ENCODE assay signal across 19 cellular contexts in genomic region chr7:65387893-65388292, GRCh38.
"Had no signal": no experiment of that assay in that cellular context is flagged by ENCODE, and none has a peak within 500 bp of the region (broad histone marks: within the 10 kb centered on the region; RNA-seq: fewer than 3 reads in every experiment).

No MANE protein-coding gene starts in this region.

- H3K27me3 ChIP-seq: adrenal gland, cardiac muscle cell, colonic mucosa, neutrophil, tibial artery, uterus had no signal

- H3K9ac ChIP-seq: parathyroid adenoma had no signal

- H3K4me3 Mint-ChIP-seq: activated CD4-positive, alpha-beta memory T cell treated with anti-CD3 and anti-CD28 coated beads for 36 hours; activated CD4-positive, alpha-beta T cell treated with anti-CD3 and anti-CD28 coated beads for 36 hours; activated CD8-positive, alpha-beta memory T cell treated with anti-CD3 and anti-CD28 coated beads, Interleukin-2, amount 10 ng/mL, durations not matched to agents 7 days and 5 days; activated naive CD4-positive, alpha-beta T cell treated with anti-CD3 and anti-CD28 coated beads, Interleukin-2, amount 10 ng/mL, durations not matched to agents 7 days and 5 days; activated T-cell treated with anti-CD3 and anti-CD28 coated beads, Interleukin-2, amount 50 U/mL, for 24 hours; naive thymus-derived CD4-positive, alpha-beta T cell had no signal

- H3K27me3 Mint-ChIP-seq: activated CD4-positive, alpha-beta memory T cell treated with anti-CD3 and anti-CD28 coated beads for 36 hours; activated CD4-positive, alpha-beta T cell treated with anti-CD3 and anti-CD28 coated beads for 36 hours; activated CD8-positive, alpha-beta memory T cell treated with anti-CD3 and anti-CD28 coated beads, Interleukin-2, amount 10 ng/mL, durations not matched to agents 7 days and 5 days; activated naive CD4-positive, alpha-beta T cell treated with anti-CD3 and anti-CD28 coated beads, Interleukin-2, amount 10 ng/mL, durations not matched to agents 7 days and 5 days; activated T-cell treated with anti-CD3 and anti-CD28 coated beads, Interleukin-2, amount 50 U/mL, for 24 hours; naive thymus-derived CD4-positive, alpha-beta T cell had no signal

- H3K27ac Mint-ChIP-seq: activated CD4-positive, alpha-beta memory T cell treated with anti-CD3 and anti-CD28 coated beads for 36 hours; activated CD4-positive, alpha-beta T cell treated with anti-CD3 and anti-CD28 coated beads for 36 hours; activated CD8-positive, alpha-beta memory T cell treated with anti-CD3 and anti-CD28 coated beads, Interleukin-2, amount 10 ng/mL, durations not matched to agents 7 days and 5 days; activated naive CD4-positive, alpha-beta T cell treated with anti-CD3 and anti-CD28 coated beads, Interleukin-2, amount 10 ng/mL, durations not matched to agents 7 days and 5 days; activated T-cell treated with anti-CD3 and anti-CD28 coated beads, Interleukin-2, amount 50 U/mL, for 24 hours; naive thymus-derived CD4-positive, alpha-beta T cell had no signal

- H2AFZ ChIP-seq: parathyroid adenoma had no signal

- ATAC-seq: activated CD4-positive, alpha-beta T cell treated with anti-CD3 and anti-CD28 coated beads for 36 hours; activated CD8-positive, alpha-beta memory T cell treated with anti-CD3 and anti-CD28 coated beads, Interleukin-2, amount 10 ng/mL, durations not matched to agents 7 days and 5 days; esophagus mucosa; naive thymus-derived CD4-positive, alpha-beta T cell had no signal

- H3K4me3 ChIP-seq: adrenal gland, cardiac muscle cell, colonic mucosa, lung, tibial artery, uterus had no signal

- H3K4me1 ChIP-seq: colonic mucosa, tibial artery, uterus had no signal

- H3K9me3 ChIP-seq: adrenal gland, colonic mucosa, tibial artery, uterus had no signal

- H3K27ac ChIP-seq: adrenal gland, cardiac muscle cell, colonic mucosa, neutrophil, parathyroid adenoma, tibial artery, uterus, WERI-Rb-1 had no signal

- DNase-seq: activated CD4-positive, alpha-beta memory T cell treated with anti-CD3 and anti-CD28 coated beads for 36 hours; activated CD4-positive, alpha-beta T cell treated with anti-CD3 and anti-CD28 coated beads for 36 hours; activated CD8-positive, alpha-beta memory T cell treated with anti-CD3 and anti-CD28 coated beads, Interleukin-2, amount 10 ng/mL, durations not matched to agents 7 days and 5 days; activated naive CD4-positive, alpha-beta T cell treated with anti-CD3 and anti-CD28 coated beads, Interleukin-2, amount 10 ng/mL, durations not matched to agents 7 days and 5 days; activated T-cell treated with anti-CD3 and anti-CD28 coated beads, Interleukin-2, amount 50 U/mL, for 24 hours; adrenal gland; colonic mucosa; islet precursor cell; naive thymus-derived CD4-positive, alpha-beta T cell; stimulated activated CD4-positive, alpha-beta T cell treated with anti-CD3 and anti-CD28 coated beads, Interleukin-12 subunit alpha, Interleukin-12 subunit beta, amount 100 ng/mL, for 4 hours; stimulated activated CD4-positive, alpha-beta T cell treated with anti-CD3 and anti-CD28 coated beads, Interleukin-2, amount 100 ng/mL, for 24 hours; tibial artery; uterus; WERI-Rb-1 had no signal
